ENCODE assay signal across 21 cellular contexts in genomic region chr3:110789315-110789714, GRCh38.
DNase-seq lines count a peak whose midpoint lies in the region; FAIRE-seq and TF ChIP-seq lines count a peak whose summit lies in the region.
"Had no signal": no experiment of that assay in that cellular context is flagged by ENCODE, and none has a peak within 500 bp of the region (broad histone marks: within the 10 kb centered on the region; RNA-seq: fewer than 3 reads in every experiment).

No MANE protein-coding gene starts in this region.

- no peaks in the 10 kb centered on the region for H3K9me3 ChIP-seq in osteoblast (ENCODE audit: low read depth, low read length)
- H3K9me3 ChIP-seq in effector memory CD4-positive, alpha-beta T cell (ENCODE audit: control insufficient read depth, low read length), result no peaks in the 10 kb centered on the region
- H3K9me3 ChIP-seq: psoas muscle, transverse colon had no signal

- DNase-seq in ELR (ENCODE audit: low read depth) (peak; percentile 74), LHCN-M2 (ENCODE audit: low read depth) (peak; percentile 69), fibroblast of gingiva (ENCODE audit: low read depth) (peak; percentile 77), osteoblast (ENCODE audit: insufficient read length, low spot score, missing footprints) (peak; percentile 76), frontal cortex (ENCODE audit: low spot score in 2 of 2) (no peak), NCI-H2171 (lab: John Stamatoyannopoulos, UW) (no peak)
- no peak for DNase-seq in activated naive CD4-positive, alpha-beta T cell (lab: John Stamatoyannopoulos, UW)
- DNase-seq in effector memory CD4-positive, alpha-beta T cell, result no peak
- DNase-seq: activated CD4-positive, alpha-beta T cell treated with anti-CD3 and anti-CD28 coated beads, Interleukin-2, amount 10 ng/mL, durations not matched to agents 7 days and 5 days; activated CD8-positive, alpha-beta memory T cell treated with anti-CD3 and anti-CD28 coated beads, Interleukin-2, amount 10 ng/mL, durations not matched to agents 7 days and 5 days; AML-193; DMS53; effector CD4-positive, alpha-beta T cell; H7; NCI-H1417; NCI-H446 treated with DMSO at 0.1 percent for 48 hours; psoas muscle; stimulated activated CD8-positive, alpha-beta memory T cell treated with anti-CD3 and anti-CD28 coated beads, Interleukin-4, amount 100 ng/mL, for 48 hours; transverse colon had no signal

- H3K4me2 ChIP-seq in osteoblast (ENCODE audit: insufficient read depth, low read length), result peak overlapping the region; percentile 10

- no peak for FAIRE-seq in frontal cortex (lab: Jason Lieb, UNC)

- H3K4me1 ChIP-seq in osteoblast (ENCODE audit: insufficient read depth, low read length), result peaks cover 28% of the 10 kb centered on the region
- H3K4me1 ChIP-seq in effector memory CD4-positive, alpha-beta T cell (ENCODE audit: control insufficient read depth, insufficient read depth, low read length, poor library complexity, severe bottlenecking), result no peaks in the 10 kb centered on the region
- H3K4me1 ChIP-seq: psoas muscle, transverse colon had no signal

- no peaks in the 10 kb centered on the region for H4K20me1 ChIP-seq in osteoblast (ENCODE audit: insufficient read depth, low read length)

- no peaks in the 10 kb centered on the region for H3K36me3 ChIP-seq in osteoblast (ENCODE audit: insufficient read depth, low read length)
- no peaks in the 10 kb centered on the region for H3K36me3 ChIP-seq in effector memory CD4-positive, alpha-beta T cell (ENCODE audit: control insufficient read depth, insufficient read depth, low read length)
- H3K36me3 ChIP-seq: transverse colon had no signal

- H3K79me2 ChIP-seq in osteoblast (ENCODE audit: insufficient read depth, low read length), result no peaks in the 10 kb centered on the region

- no peak overlapping the region for H3K4me3 ChIP-seq in osteoblast (ENCODE audit: insufficient read depth, low read length)
- H3K4me3 ChIP-seq in effector memory CD4-positive, alpha-beta T cell (ENCODE audit: insufficient read depth, low read depth, low read length, poor library complexity, severe bottlenecking), result no peak overlapping the region
- H3K4me3 ChIP-seq: psoas muscle, SK-N-MC, transverse colon had no signal

- H3K27ac ChIP-seq in osteoblast (ENCODE audit: low read depth, low read length), result peak overlapping the region; percentile 40
- H3K27ac ChIP-seq in effector memory CD4-positive, alpha-beta T cell (ENCODE audit: insufficient read depth, low read length, poor library complexity, severe bottlenecking), result no peak overlapping the region
- H3K27ac ChIP-seq: HL-60, psoas muscle, SK-N-MC, transverse colon had no signal

- no peak for TF ChIP-seq CTCF in osteoblast (IDR thresholded peaks at IDR 0.05; ENCODE audit: extremely low read depth, low read depth, low read length)

- H2AFZ ChIP-seq in osteoblast (ENCODE audit: low read length), result peak overlapping the region; percentile 58

- no peaks in the 10 kb centered on the region for H3K27me3 ChIP-seq in osteoblast (ENCODE audit: insufficient read depth, low read length)
- no peaks in the 10 kb centered on the region for H3K27me3 ChIP-seq in effector memory CD4-positive, alpha-beta T cell (replicated peaks; ENCODE audit: control insufficient read depth, insufficient read depth, low read length, poor library complexity, severe bottlenecking)
- H3K27me3 ChIP-seq: transverse colon had no signal

Comparison
In these comparisons a context has a peak if more than half of its experiments do, and no peak if none do; other contexts are left out.
1. DNase-seq: peak in ELR (single experiment), LHCN-M2 (single experiment), fibroblast of gingiva (single experiment) and osteoblast (single experiment); none in frontal cortex (0 of 2), NCI-H2171 (single experiment), activated naive CD4-positive, alpha-beta T cell (0 of 4) and effector memory CD4-positive, alpha-beta T cell (0 of 3).